In genomic region chr12:94204647-94205247, GRCh38 we compare ENCODE assay signal across 10 cellular contexts. TPM values are rescaled to one million over a fixed set of nuclear protein-coding genes. Genes with fewer than 3 reads are reported as not detected.
DNase-seq lines count a peak whose midpoint lies in the region; ATAC-seq lines count a peak whose summit lies in the region.
"Had no signal": no experiment of that assay in that cellular context is flagged by ENCODE, and none has a peak within 500 bp of the region (broad histone marks: within the 10 kb centered on the region; RNA-seq: fewer than 3 reads in every experiment).

No MANE protein-coding gene starts in this region.

- CTCF ChIA-PET in activated CD8-positive, alpha-beta memory T cell treated with anti-CD3 and anti-CD28 coated beads, Interleukin-2, amount 10 ng/mL, durations not matched to agents 7 days and 5 days (lab: Charles Lee): interaction anchor here (0.9 to 2.5 kb wide), 4 partner anchors 56 to 868 kb away, joined by 3 to 13 read pairs (median 3); partner anchors contain the start of gene PLXNC1

- H3K9me3 Mint-ChIP-seq in activated CD8-positive, alpha-beta memory T cell treated with anti-CD3 and anti-CD28 coated beads, Interleukin-2, amount 10 ng/mL, durations not matched to agents 7 days and 5 days (ENCODE audit: low read depth): no peaks in the 10 kb centered on the region
- H3K9me3 Mint-ChIP-seq in activated T-cell treated with anti-CD3 and anti-CD28 coated beads, Interleukin-2, amount 50 U/mL, for 72 hours: peaks cover 0 to 2% of the 10 kb centered on the region in 2 donors
- peaks cover 3% of the 10 kb centered on the region for H3K9me3 Mint-ChIP-seq in stimulated activated memory B cell treated with anti-CD40 and anti-IgM and Interleukin-4, amounts not matched to agents 10 μg/mL and 1 μg/mL and 100 μg/mL, for 72 hours

- ATAC-seq in activated CD8-positive, alpha-beta memory T cell treated with anti-CD3 and anti-CD28 coated beads, Interleukin-2, amount 10 ng/mL, durations not matched to agents 7 days and 5 days: peak; percentile 22
- peak; percentile 27 for ATAC-seq in HG03139 (IDR thresholded peaks at IDR 0.05; ENCODE audit: unreplicated experiment)
- peak in 1 of 2 donors; percentile 11 for ATAC-seq in activated T-cell treated with anti-CD3 and anti-CD28 coated beads, Interleukin-2, amount 50 U/mL, for 72 hours (replicated peaks in 1 of 2)
- no peak for ATAC-seq in stimulated activated memory B cell treated with anti-CD40 and anti-IgM and Interleukin-4, amounts not matched to agents 10 μg/mL and 1 μg/mL and 100 μg/mL, for 72 hours
- no peak for ATAC-seq in GM18519 (IDR thresholded peaks at IDR 0.05; ENCODE audit: low FRiP score, unreplicated experiment)

- H3K36me3 Mint-ChIP-seq in activated CD8-positive, alpha-beta memory T cell treated with anti-CD3 and anti-CD28 coated beads, Interleukin-2, amount 10 ng/mL, durations not matched to agents 7 days and 5 days: peaks cover 30% of the 10 kb centered on the region
- peaks cover 3 to 9% of the 10 kb centered on the region in 2 donors for H3K36me3 Mint-ChIP-seq in activated T-cell treated with anti-CD3 and anti-CD28 coated beads, Interleukin-2, amount 50 U/mL, for 72 hours (ENCODE audit: insufficient read depth in 2 of 2)
- H3K36me3 Mint-ChIP-seq in stimulated activated memory B cell treated with anti-CD40 and anti-IgM and Interleukin-4, amounts not matched to agents 10 μg/mL and 1 μg/mL and 100 μg/mL, for 72 hours: peaks cover 34% of the 10 kb centered on the region

- no peaks in the 10 kb centered on the region for H3K27me3 Mint-ChIP-seq in activated CD8-positive, alpha-beta memory T cell treated with anti-CD3 and anti-CD28 coated beads, Interleukin-2, amount 10 ng/mL, durations not matched to agents 7 days and 5 days
- no peaks in the 10 kb centered on the region for H3K27me3 Mint-ChIP-seq in activated T-cell treated with anti-CD3 and anti-CD28 coated beads, Interleukin-2, amount 50 U/mL, for 72 hours (ENCODE audit: low read depth)
- no peaks in the 10 kb centered on the region for H3K27me3 Mint-ChIP-seq in stimulated activated memory B cell treated with anti-CD40 and anti-IgM and Interleukin-4, amounts not matched to agents 10 μg/mL and 1 μg/mL and 100 μg/mL, for 72 hours

- in situ Hi-C loops in KBM-7 (cut with MboI; ENCODE audit: low pct_unique_long_range_greater_than_20kb, low sequenced_read_pairs): no loop called here

- H3K4me1 Mint-ChIP-seq in activated CD8-positive, alpha-beta memory T cell treated with anti-CD3 and anti-CD28 coated beads, Interleukin-2, amount 10 ng/mL, durations not matched to agents 7 days and 5 days: peaks cover 82% of the 10 kb centered on the region
- H3K4me1 Mint-ChIP-seq in activated T-cell treated with anti-CD3 and anti-CD28 coated beads, Interleukin-2, amount 50 U/mL, for 72 hours (ENCODE audit: low read depth): peaks cover 76% of the 10 kb centered on the region
- H3K4me1 Mint-ChIP-seq in stimulated activated memory B cell treated with anti-CD40 and anti-IgM and Interleukin-4, amounts not matched to agents 10 μg/mL and 1 μg/mL and 100 μg/mL, for 72 hours: peaks cover 74% of the 10 kb centered on the region

- DNase-seq in activated CD8-positive, alpha-beta memory T cell treated with anti-CD3 and anti-CD28 coated beads, Interleukin-2, amount 10 ng/mL, durations not matched to agents 7 days and 5 days: no peak
- DNase-seq in activated CD8-positive, alpha-beta memory T cell treated with anti-CD3 and anti-CD28 coated beads, Interleukin-2, amount 50 U/mL, for 4 hours: no peak
- peak; percentile 31 to 39 for DNase-seq in activated T-cell treated with anti-CD3 and anti-CD28 coated beads, Interleukin-2, amount 50 U/mL, for 72 hours
- DNase-seq in KBM-7: no peak
- DNase-seq in OCI-M2 (lab: John Stamatoyannopoulos, UW; ENCODE audit: unreplicated experiment): no peak
- DNase-seq: dermis blood vessel endothelial cell, NCI-H526 treated with DMSO at 0.1 percent for 48 hours had no signal

- peak overlapping the region; percentile 94 for H3K27ac Mint-ChIP-seq in activated CD8-positive, alpha-beta memory T cell treated with anti-CD3 and anti-CD28 coated beads, Interleukin-2, amount 10 ng/mL, durations not matched to agents 7 days and 5 days
- H3K27ac Mint-ChIP-seq in activated T-cell treated with anti-CD3 and anti-CD28 coated beads, Interleukin-2, amount 50 U/mL, for 72 hours: peak overlapping the region; percentile 91
- H3K27ac Mint-ChIP-seq in stimulated activated memory B cell treated with anti-CD40 and anti-IgM and Interleukin-4, amounts not matched to agents 10 μg/mL and 1 μg/mL and 100 μg/mL, for 72 hours: peak overlapping the region; percentile 94

- peak overlapping the region; percentile 67 for H3K4me3 Mint-ChIP-seq in activated CD8-positive, alpha-beta memory T cell treated with anti-CD3 and anti-CD28 coated beads, Interleukin-2, amount 10 ng/mL, durations not matched to agents 7 days and 5 days
- H3K4me3 Mint-ChIP-seq in activated T-cell treated with anti-CD3 and anti-CD28 coated beads, Interleukin-2, amount 50 U/mL, for 72 hours: peak overlapping the region; percentile 77 to 89
- H3K4me3 Mint-ChIP-seq in stimulated activated memory B cell treated with anti-CD40 and anti-IgM and Interleukin-4, amounts not matched to agents 10 μg/mL and 1 μg/mL and 100 μg/mL, for 72 hours: peak overlapping the region; percentile 24

RNA-seq across cellular contexts. Expression of gene PLXNC1, which starts 56.4 kb away (rescaled TPM):
- 10 to 100 TPM; 10.4 to 13.1 TPM for total RNA-seq in activated CD8-positive, alpha-beta memory T cell treated with anti-CD3 and anti-CD28 coated beads, Interleukin-2, amount 10 ng/mL, durations not matched to agents 7 days and 5 days
- 10 to 100 TPM; 11.3 to 14.1 TPM for total RNA-seq in activated T-cell treated with anti-CD3 and anti-CD28 coated beads, Interleukin-2, amount 50 U/mL, for 72 hours

Comparison
In these comparisons a context has a peak if more than half of its experiments do, and no peak if none do; other contexts are left out.
1. ATAC-seq: peak in activated CD8-positive, alpha-beta memory T cell treated with anti-CD3 and anti-CD28 coated beads, Interleukin-2, amount 10 ng/mL, durations not matched to agents 7 days and 5 days (single experiment) and HG03139 (single experiment); none in stimulated activated memory B cell treated with anti-CD40 and anti-IgM and Interleukin-4, amounts not matched to agents 10 μg/mL and 1 μg/mL and 100 μg/mL, for 72 hours (single experiment) and GM18519 (single experiment).
2. DNase-seq: peak in activated T-cell treated with anti-CD3 and anti-CD28 coated beads, Interleukin-2, amount 50 U/mL, for 72 hours (2 of 2); none in activated CD8-positive, alpha-beta memory T cell treated with anti-CD3 and anti-CD28 coated beads, Interleukin-2, amount 10 ng/mL, durations not matched to agents 7 days and 5 days (single experiment), activated CD8-positive, alpha-beta memory T cell treated with anti-CD3 and anti-CD28 coated beads, Interleukin-2, amount 50 U/mL, for 4 hours (single experiment), KBM-7 (single experiment) and OCI-M2 (single experiment).
3. H3K4me3 Mint-ChIP-seq: peak in every context shown above with its lines; median percentile 83 in activated T-cell treated with anti-CD3 and anti-CD28 coated beads, Interleukin-2, amount 50 U/mL, for 72 hours; 67 in activated CD8-positive, alpha-beta memory T cell treated with anti-CD3 and anti-CD28 coated beads, Interleukin-2, amount 10 ng/mL, durations not matched to agents 7 days and 5 days; 24 in stimulated activated memory B cell treated with anti-CD40 and anti-IgM and Interleukin-4, amounts not matched to agents 10 μg/mL and 1 μg/mL and 100 μg/mL, for 72 hours.
4. Peak in every context shown above with its lines, with median percentiles within 50 percentile points of each other: H3K27ac Mint-ChIP-seq.